Comparison of ENCODE assay signal across 1 cellular context in genomic region chr4:141165001-141165400, GRCh38.
TF ChIP-seq lines count a peak whose summit lies in the region.

No MANE protein-coding gene starts in this region.

TF ChIP-seq in HEK293, 187 proteins besides CTCF, POLR2A, EP300 and RAD21 (continued from another document):
- TF ChIP-seq REST (tag by site-specific recombination; IDR thresholded peaks at IDR 0.05), result 0 out of 2 replicates have a peak, but pooled peaks have one; percentile 18
